ENCODE assay signal across 21 cellular contexts in genomic region chr22:50705851-50706351, GRCh38. TPM values are rescaled to one million over a fixed set of nuclear protein-coding genes. Genes with fewer than 3 reads are reported as not detected.
DNase-seq lines count a peak whose midpoint lies in the region; ATAC-seq and TF ChIP-seq lines count a peak whose summit lies in the region.
"Had no signal": no experiment of that assay in that cellular context is flagged by ENCODE, and none has a peak within 500 bp of the region (broad histone marks: within the 10 kb centered on the region; RNA-seq: fewer than 3 reads in every experiment).

No MANE protein-coding gene starts in this region.

- H3K36me3 Mint-ChIP-seq in GM23338 (ENCODE audit: low read depth), result no peaks in the 10 kb centered on the region; the same call in 2 of the 3 replicates
- H3K36me3 Mint-ChIP-seq: CD4-positive, alpha-beta memory T cell; naive thymus-derived CD8-positive, alpha-beta T cell had no signal

- H3K4me2 ChIP-seq in GM23338 (no peak overlapping the region), osteoblast (ENCODE audit: insufficient read depth, low read length) (no peak overlapping the region)

- peak overlapping the region; percentile 21 for H3K9ac ChIP-seq in NT2/D1 (ENCODE audit: insufficient read length, low read depth)

- H2AFZ ChIP-seq in GM23338 (no peak overlapping the region), osteoblast (ENCODE audit: low read length) (no peak overlapping the region)

- no peak for TF ChIP-seq CTCF in GM23338 (conservative IDR thresholded peaks at IDR 0.05; ENCODE audit: low read depth in 2 of 2)
- no peak for TF ChIP-seq CTCF in osteoblast (IDR thresholded peaks at IDR 0.05; ENCODE audit: extremely low read depth, low read depth, low read length)
- no peak for TF ChIP-seq CTCF in ascending aorta (IDR thresholded peaks at IDR 0.05)

- no peaks in the 10 kb centered on the region for H3F3A ChIP-seq in GM23338 (replicated peaks; ENCODE audit: low read depth)

- no peak overlapping the region for H3K27ac Mint-ChIP-seq in GM23338
- H3K27ac Mint-ChIP-seq: activated naive CD8-positive, alpha-beta T cell treated with anti-CD3 and anti-CD28 coated beads, Interleukin-2, amount 50 U/mL, for 24 hours; CD4-positive, alpha-beta memory T cell; type B pancreatic cell had no signal

- no peaks in the 10 kb centered on the region for H3K9me3 ChIP-seq in NT2/D1 (ENCODE audit: insufficient read depth, low read length)
- H3K9me3 ChIP-seq in osteoblast (ENCODE audit: low read depth, low read length), result no peaks in the 10 kb centered on the region
- no peaks in the 10 kb centered on the region for H3K9me3 ChIP-seq in ascending aorta
- no peaks in the 10 kb centered on the region for H3K9me3 ChIP-seq in HAP-1

- H4K20me1 ChIP-seq in GM23338 (replicated peaks; ENCODE audit: insufficient read depth) (no peaks in the 10 kb centered on the region), osteoblast (ENCODE audit: insufficient read depth, low read length) (no peaks in the 10 kb centered on the region)

- H3K36me3 ChIP-seq in GM23338 (ENCODE audit: insufficient read depth) (no peaks in the 10 kb centered on the region), NT2/D1 (ENCODE audit: insufficient read depth, insufficient read length, low read length) (peaks cover 47% of the 10 kb centered on the region), osteoblast (ENCODE audit: insufficient read depth, low read length) (no peaks in the 10 kb centered on the region), ascending aorta (no peaks in the 10 kb centered on the region), HAP-1 (replicated peaks) (no peaks in the 10 kb centered on the region)

- H3K79me2 ChIP-seq in GM23338 (replicated peaks; ENCODE audit: insufficient read depth) (no peaks in the 10 kb centered on the region), osteoblast (ENCODE audit: insufficient read depth, low read length) (no peaks in the 10 kb centered on the region)

- H3K4me3 ChIP-seq in GM23338, result no peak overlapping the region
- no peak overlapping the region for H3K4me3 ChIP-seq in NT2/D1 (ENCODE audit: insufficient read length, low read depth)
- no peak overlapping the region for H3K4me3 ChIP-seq in osteoblast (ENCODE audit: insufficient read depth, low read length)
- no peak overlapping the region for H3K4me3 ChIP-seq in ascending aorta
- no peak overlapping the region for H3K4me3 ChIP-seq in HAP-1

- H3K4me1 ChIP-seq in GM23338 (ENCODE audit: insufficient read depth) (no peaks in the 10 kb centered on the region), NT2/D1 (ENCODE audit: insufficient read depth, insufficient read length) (peaks cover 6% of the 10 kb centered on the region), osteoblast (ENCODE audit: insufficient read depth, low read length) (no peaks in the 10 kb centered on the region), ascending aorta (no peaks in the 10 kb centered on the region), HAP-1 (no peaks in the 10 kb centered on the region)

- H3K4me1 Mint-ChIP-seq in GM23338, result no peaks in the 10 kb centered on the region

- H3K4me3 Mint-ChIP-seq in GM23338, result peak overlapping the region; percentile 45; the same call in 1 of the 3 replicates
- H3K4me3 Mint-ChIP-seq: activated naive CD8-positive, alpha-beta T cell treated with anti-CD3 and anti-CD28 coated beads, Interleukin-2, amount 50 U/mL, for 24 hours; CD4-positive, alpha-beta memory T cell; naive thymus-derived CD8-positive, alpha-beta T cell; type B pancreatic cell had no signal

- H3K9me2 ChIP-seq in GM23338 (ENCODE audit: insufficient read depth), result no peaks in the 10 kb centered on the region

- intact Hi-C loops in left cardiac atrium (cut with DNase I) (no loop called here), ascending aorta (cut with DNase I) (no loop called here)

- H3K27ac ChIP-seq in GM23338 (ENCODE audit: low read depth) (no peak overlapping the region), osteoblast (ENCODE audit: low read depth, low read length) (no peak overlapping the region), ascending aorta (no peak overlapping the region)

- no peak for DNase-seq in GM23338 (ENCODE audit: low spot score)
- no peak for DNase-seq in NT2/D1 (ENCODE audit: low read depth, low spot score)
- DNase-seq in left cardiac atrium, result peak; percentile 14
- peak; percentile 81 for DNase-seq in osteoblast (ENCODE audit: insufficient read length, low spot score, missing footprints)
- no peak for DNase-seq in MV-4-11 (lab: John Stamatoyannopoulos, UW)
- no peak for DNase-seq in OCI-M2 (lab: John Stamatoyannopoulos, UW; ENCODE audit: unreplicated experiment)
- DNase-seq in ascending aorta (ENCODE audit: low spot score in 2 of 2), result no peak
- DNase-seq in HAP-1 (ENCODE audit: low spot score in 2 of 2), result no peak
- DNase-seq: activated CD4-positive, alpha-beta T cell treated with anti-CD3 and anti-CD28 coated beads for 48 hours; activated naive CD8-positive, alpha-beta T cell treated with anti-CD3 and anti-CD28 coated beads, Interleukin-2, amount 50 U/mL, for 24 hours; CD4-positive, alpha-beta memory T cell; Kasumi-1; stimulated activated CD4-positive, alpha-beta T cell treated with anti-CD3 and anti-CD28 coated beads, Interleukin-4, amount 100 ng/mL, for 4 hours had no signal

- in situ Hi-C loops in HAP-1 (cut with MboI; ENCODE audit: low sequenced_read_pairs), result loop anchor here (5.0 kb wide), 1 partner anchor 59 kb away; no protein-coding TSS in a partner anchor

- no peaks in the 10 kb centered on the region for H3K27me3 ChIP-seq in GM23338 (ENCODE audit: insufficient read depth)
- no peaks in the 10 kb centered on the region for H3K27me3 ChIP-seq in NT2/D1 (ENCODE audit: insufficient read depth, insufficient read length)
- no peaks in the 10 kb centered on the region for H3K27me3 ChIP-seq in osteoblast (ENCODE audit: insufficient read depth, low read length)
- no peaks in the 10 kb centered on the region for H3K27me3 ChIP-seq in ascending aorta
- no peaks in the 10 kb centered on the region for H3K27me3 ChIP-seq in HAP-1 (ENCODE audit: low read depth)

- no peaks in the 10 kb centered on the region for H3K9me3 Mint-ChIP-seq in GM23338
- H3K9me3 Mint-ChIP-seq: activated naive CD8-positive, alpha-beta T cell treated with anti-CD3 and anti-CD28 coated beads, Interleukin-2, amount 50 U/mL, for 24 hours; CD4-positive, alpha-beta memory T cell; naive thymus-derived CD8-positive, alpha-beta T cell; type B pancreatic cell had no signal

- H3K27me3 Mint-ChIP-seq in GM23338 (ENCODE audit: insufficient read depth, low read depth, poor library complexity), result peaks cover 6% of the 10 kb centered on the region
- H3K27me3 Mint-ChIP-seq: activated naive CD8-positive, alpha-beta T cell treated with anti-CD3 and anti-CD28 coated beads, Interleukin-2, amount 50 U/mL, for 24 hours; type B pancreatic cell had no signal

- ATAC-seq in GM23338, result no peak
- ATAC-seq in left cardiac atrium, result no peak
- ATAC-seq: activated naive CD8-positive, alpha-beta T cell treated with anti-CD3 and anti-CD28 coated beads, Interleukin-2, amount 50 U/mL, for 24 hours; esophagus mucosa; naive thymus-derived CD8-positive, alpha-beta T cell had no signal

TF ChIP-seq in GM23338, 12 proteins besides CTCF, POLR2A, EP300 and RAD21:
- TF ChIP-seq NANOG (IDR thresholded peaks at IDR 0.05; ENCODE audit: borderline replicate concordance) (no peak), STAT1 (IDR thresholded peaks at IDR 0.05; ENCODE audit: unreplicated experiment) (no peak), EZH2 (IDR thresholded peaks at IDR 0.05; ENCODE audit: low read depth, unreplicated experiment) (no peak), ZNF331 (CRISPR knock-in tag; IDR thresholded peaks at IDR 0.05; ENCODE audit: low read depth) (no peak)

RNA-seq across cellular contexts. Expression of gene ACR, which starts 32.1 kb away (rescaled TPM):
- 2.2 TPM in 1 of 2 replicates, not detected in the other for total RNA-seq in GM23338 (2014; rRNA removed; shearing (Covaris generic))
- not detected in 2 replicates for polyA plus RNA-seq in GM23338 (2016; fragmentation: Nextera tagmentation; extraction: Ambion mirVana)
- total RNA-seq in left cardiac atrium (1 to 10 TPM in 1 of 2 donors, not detected in 1; 1.5 TPM), osteoblast (1.4 TPM in 1 of 2 replicates, not detected in the other), ascending aorta (not detected)
- total RNA-seq: CD4-positive, alpha-beta memory T cell; frontal cortex; H4; HT1080; naive thymus-derived CD8-positive, alpha-beta T cell; OCI-LY7 had no signal
- polyA plus RNA-seq: CD4-positive, alpha-beta memory T cell; keratinocyte; naive thymus-derived CD8-positive, alpha-beta T cell had no signal

RNA-seq across cellular contexts. Expression of gene SHANK3, which starts 33.3 kb away (rescaled TPM):
- total RNA-seq in GM23338 (2014; rRNA removed; shearing (Covaris generic)), result 4.9 and 5.1 TPM in 2 replicates
- 0.52 and 0.56 TPM in 2 replicates for polyA plus RNA-seq in GM23338 (2016; fragmentation: Nextera tagmentation; extraction: Ambion mirVana)
- total RNA-seq in left cardiac atrium (10 to 100 TPM; 19.5 to 34.1 TPM), osteoblast (0.36 and 0.59 TPM in 2 replicates), ascending aorta (128 TPM)
- total RNA-seq: CD4-positive, alpha-beta memory T cell had no signal
- polyA plus RNA-seq: CD4-positive, alpha-beta memory T cell; naive thymus-derived CD8-positive, alpha-beta T cell had no signal

Comparison
In these comparisons a context has a peak if more than half of its experiments do, and no peak if none do; other contexts are left out.
1. DNase-seq: peak in left cardiac atrium (single experiment) and osteoblast (single experiment); none in GM23338 (single experiment), NT2/D1 (single experiment), MV-4-11 (single experiment), OCI-M2 (single experiment), ascending aorta (0 of 2) and HAP-1 (0 of 2).